Comparison of ENCODE assay signal across 1 cellular context in genomic region chr17:1919206-1919605, GRCh38.
TF ChIP-seq lines count a peak whose summit lies in the region.

No MANE protein-coding gene starts in this region.

TF ChIP-seq in HEK293, 187 proteins besides CTCF, POLR2A, EP300 and RAD21 (continued from another document):
- TF ChIP-seq ZNF560 (tag by site-specific recombination; IDR thresholded peaks at IDR 0.05; ENCODE audit: borderline replicate concordance): no peak
- TF ChIP-seq ZSCAN30 (tag by site-specific recombination; IDR thresholded peaks at IDR 0.05): no peak
- no peak for TF ChIP-seq ZNF311 (tag by site-specific recombination; IDR thresholded peaks at IDR 0.05; ENCODE audit: borderline replicate concordance)
- peak; percentile 9; the same call in 1 of the 2 replicates for TF ChIP-seq OSR2 (tag by site-specific recombination; IDR thresholded peaks at IDR 0.05)
- peak; percentile 29; the same call in 1 of the 2 replicates for TF ChIP-seq EGR2 (tag by site-specific recombination; IDR thresholded peaks at IDR 0.05; ENCODE audit: low read depth)
- TF ChIP-seq, protein P1, sequence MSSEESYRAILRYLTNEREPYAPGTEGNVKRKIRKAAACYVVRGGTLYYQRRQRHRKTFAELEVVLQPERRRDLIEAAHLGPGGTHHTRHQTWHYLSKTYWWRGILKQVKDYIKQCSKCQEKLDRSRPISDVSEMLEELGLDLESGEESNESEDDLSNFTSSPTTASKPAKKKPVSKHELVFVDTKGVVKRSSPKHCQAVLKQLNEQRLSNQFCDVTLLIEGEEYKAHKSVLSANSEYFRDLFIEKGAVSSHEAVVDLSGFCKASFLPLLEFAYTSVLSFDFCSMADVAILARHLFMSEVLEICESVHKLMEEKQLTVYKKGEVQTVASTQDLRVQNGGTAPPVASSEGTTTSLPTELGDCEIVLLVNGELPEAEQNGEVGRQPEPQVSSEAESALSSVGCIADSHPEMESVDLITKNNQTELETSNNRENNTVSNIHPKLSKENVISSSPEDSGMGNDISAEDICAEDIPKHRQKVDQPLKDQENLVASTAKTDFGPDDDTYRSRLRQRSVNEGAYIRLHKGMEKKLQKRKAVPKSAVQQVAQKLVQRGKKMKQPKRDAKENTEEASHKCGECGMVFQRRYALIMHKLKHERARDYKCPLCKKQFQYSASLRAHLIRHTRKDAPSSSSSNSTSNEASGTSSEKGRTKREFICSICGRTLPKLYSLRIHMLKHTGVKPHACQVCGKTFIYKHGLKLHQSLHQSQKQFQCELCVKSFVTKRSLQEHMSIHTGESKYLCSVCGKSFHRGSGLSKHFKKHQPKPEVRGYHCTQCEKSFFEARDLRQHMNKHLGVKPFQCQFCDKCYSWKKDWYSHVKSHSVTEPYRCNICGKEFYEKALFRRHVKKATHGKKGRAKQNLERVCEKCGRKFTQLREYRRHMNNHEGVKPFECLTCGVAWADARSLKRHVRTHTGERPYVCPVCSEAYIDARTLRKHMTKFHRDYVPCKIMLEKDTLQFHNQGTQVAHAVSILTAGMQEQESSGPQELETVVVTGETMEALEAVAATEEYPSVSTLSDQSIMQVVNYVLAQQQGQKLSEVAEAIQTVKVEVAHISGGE (tag by site-specific recombination; conservative IDR thresholded peaks at IDR 0.05; ENCODE audit: low read depth): no peak
- TF ChIP-seq, protein P2, sequence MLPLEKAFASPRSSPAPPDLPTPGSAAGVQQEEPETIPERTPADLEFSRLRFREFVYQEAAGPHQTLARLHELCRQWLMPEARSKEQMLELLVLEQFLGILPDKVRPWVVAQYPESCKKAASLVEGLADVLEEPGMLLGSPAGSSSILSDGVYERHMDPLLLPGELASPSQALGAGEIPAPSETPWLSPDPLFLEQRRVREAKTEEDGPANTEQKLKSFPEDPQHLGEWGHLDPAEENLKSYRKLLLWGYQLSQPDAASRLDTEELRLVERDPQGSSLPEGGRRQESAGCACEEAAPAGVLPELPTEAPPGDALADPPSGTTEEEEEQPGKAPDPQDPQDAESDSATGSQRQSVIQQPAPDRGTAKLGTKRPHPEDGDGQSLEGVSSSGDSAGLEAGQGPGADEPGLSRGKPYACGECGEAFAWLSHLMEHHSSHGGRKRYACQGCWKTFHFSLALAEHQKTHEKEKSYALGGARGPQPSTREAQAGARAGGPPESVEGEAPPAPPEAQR (tag by site-specific recombination; IDR thresholded peaks at IDR 0.05): no peak
